1 cellular context compared by ENCODE assay signal in the genomic region with DNA sequence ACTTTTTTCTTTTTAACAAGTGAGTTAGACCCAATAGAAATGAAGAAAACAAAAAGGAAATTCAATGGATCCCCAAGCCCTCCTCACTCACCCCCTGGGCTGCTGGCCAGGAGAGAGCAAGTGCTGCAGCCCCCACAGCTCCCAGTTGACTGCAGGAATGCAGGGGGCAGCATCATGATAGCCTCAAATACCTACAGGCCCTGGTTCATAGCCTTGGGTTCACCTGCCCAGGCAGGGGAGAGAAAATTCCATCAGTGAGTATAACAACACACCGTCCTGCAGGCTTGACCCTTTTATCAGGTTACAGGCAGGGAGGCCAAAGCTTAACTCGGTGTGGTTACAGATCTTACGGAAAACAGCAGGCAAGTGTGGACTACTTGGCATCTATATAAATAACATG.
TF ChIP-seq lines count a peak whose summit lies in the region.

No MANE protein-coding gene starts in this region.

TF ChIP-seq in SK-N-SH treated with all-trans-retinoic acid at 6 μM for 48 hours, 23 proteins besides CTCF, POLR2A, EP300 and RAD21 (continued from another document):
- TF ChIP-seq PATZ1 (CRISPR knock-in tag; IDR thresholded peaks at IDR 0.05; ENCODE audit: borderline replicate concordance) (no peak), ZFP3 (CRISPR knock-in tag; IDR thresholded peaks at IDR 0.05) (no peak), ZNF8 (CRISPR knock-in tag; IDR thresholded peaks at IDR 0.05) (no peak), ESRRG (CRISPR knock-in tag; IDR thresholded peaks at IDR 0.05) (no peak), ZC3H10 (CRISPR knock-in tag; IDR thresholded peaks at IDR 0.05) (no peak)
- TF ChIP-seq, protein P1, sequence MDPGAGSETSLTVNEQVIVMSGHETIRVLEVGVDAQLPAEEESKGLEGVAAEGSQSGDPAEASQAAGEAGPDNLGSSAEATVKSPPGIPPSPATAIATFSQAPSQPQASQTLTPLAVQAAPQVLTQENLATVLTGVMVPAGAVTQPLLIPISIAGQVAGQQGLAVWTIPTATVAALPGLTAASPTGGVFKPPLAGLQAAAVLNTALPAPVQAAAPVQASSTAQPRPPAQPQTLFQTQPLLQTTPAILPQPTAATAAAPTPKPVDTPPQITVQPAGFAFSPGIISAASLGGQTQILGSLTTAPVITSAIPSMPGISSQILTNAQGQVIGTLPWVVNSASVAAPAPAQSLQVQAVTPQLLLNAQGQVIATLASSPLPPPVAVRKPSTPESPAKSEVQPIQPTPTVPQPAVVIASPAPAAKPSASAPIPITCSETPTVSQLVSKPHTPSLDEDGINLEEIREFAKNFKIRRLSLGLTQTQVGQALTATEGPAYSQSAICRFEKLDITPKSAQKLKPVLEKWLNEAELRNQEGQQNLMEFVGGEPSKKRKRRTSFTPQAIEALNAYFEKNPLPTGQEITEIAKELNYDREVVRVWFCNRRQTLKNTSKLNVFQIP (CRISPR knock-in tag; IDR thresholded peaks at IDR 0.05; ENCODE audit: borderline replicate concordance, low read depth), result no peak
- TF ChIP-seq, protein P2, sequence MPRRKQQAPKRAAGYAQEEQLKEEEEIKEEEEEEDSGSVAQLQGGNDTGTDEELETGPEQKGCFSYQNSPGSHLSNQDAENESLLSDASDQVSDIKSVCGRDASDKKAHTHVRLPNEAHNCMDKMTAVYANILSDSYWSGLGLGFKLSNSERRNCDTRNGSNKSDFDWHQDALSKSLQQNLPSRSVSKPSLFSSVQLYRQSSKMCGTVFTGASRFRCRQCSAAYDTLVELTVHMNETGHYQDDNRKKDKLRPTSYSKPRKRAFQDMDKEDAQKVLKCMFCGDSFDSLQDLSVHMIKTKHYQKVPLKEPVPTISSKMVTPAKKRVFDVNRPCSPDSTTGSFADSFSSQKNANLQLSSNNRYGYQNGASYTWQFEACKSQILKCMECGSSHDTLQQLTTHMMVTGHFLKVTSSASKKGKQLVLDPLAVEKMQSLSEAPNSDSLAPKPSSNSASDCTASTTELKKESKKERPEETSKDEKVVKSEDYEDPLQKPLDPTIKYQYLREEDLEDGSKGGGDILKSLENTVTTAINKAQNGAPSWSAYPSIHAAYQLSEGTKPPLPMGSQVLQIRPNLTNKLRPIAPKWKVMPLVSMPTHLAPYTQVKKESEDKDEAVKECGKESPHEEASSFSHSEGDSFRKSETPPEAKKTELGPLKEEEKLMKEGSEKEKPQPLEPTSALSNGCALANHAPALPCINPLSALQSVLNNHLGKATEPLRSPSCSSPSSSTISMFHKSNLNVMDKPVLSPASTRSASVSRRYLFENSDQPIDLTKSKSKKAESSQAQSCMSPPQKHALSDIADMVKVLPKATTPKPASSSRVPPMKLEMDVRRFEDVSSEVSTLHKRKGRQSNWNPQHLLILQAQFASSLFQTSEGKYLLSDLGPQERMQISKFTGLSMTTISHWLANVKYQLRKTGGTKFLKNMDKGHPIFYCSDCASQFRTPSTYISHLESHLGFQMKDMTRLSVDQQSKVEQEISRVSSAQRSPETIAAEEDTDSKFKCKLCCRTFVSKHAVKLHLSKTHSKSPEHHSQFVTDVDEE (CRISPR knock-in tag; IDR thresholded peaks at IDR 0.05), result no peak
